1 cellular context compared by ENCODE assay signal in the genomic region with DNA sequence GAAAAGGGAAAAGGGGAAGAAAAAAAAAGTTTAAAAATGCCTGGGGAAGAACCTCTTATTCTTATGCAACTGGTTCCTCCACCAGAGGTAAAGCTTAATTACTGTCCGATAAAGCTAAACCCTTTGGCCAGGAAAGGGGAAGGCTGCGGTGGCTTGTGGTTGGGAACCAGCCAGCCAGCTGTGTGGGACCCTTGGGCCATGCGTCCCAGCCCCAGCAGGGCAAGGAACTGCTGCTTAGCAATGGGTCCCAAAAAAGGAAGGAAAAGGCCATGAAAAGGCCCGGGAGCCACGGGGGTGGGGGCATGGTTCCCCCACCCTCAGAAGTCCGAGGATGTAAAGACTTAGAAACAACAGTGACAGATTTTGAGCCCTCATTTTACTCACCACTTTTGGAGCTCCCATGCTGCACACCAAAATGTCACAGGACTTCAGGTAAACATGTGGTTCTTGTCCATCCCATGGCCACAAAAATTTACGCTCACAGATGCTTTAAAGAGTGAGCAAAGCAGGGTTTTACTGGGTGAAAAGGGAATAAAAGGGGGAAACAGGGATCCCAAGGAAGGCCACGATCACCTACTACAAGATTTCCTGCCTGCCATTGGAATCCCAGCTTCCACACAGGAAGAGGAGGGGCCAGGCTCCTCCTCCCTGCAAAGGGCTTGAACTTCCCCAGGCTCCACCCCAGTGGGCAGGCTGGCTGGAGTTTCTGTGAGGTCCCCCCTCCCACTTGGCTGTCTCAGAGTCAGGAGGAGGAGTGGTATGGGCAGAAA.
A peak's percentile ranks its signal among the peaks of the same experiment; 100 is the strongest.
TF ChIP-seq lines count a peak whose summit lies in the region.

No MANE protein-coding gene starts in this region.

TF ChIP-seq in HepG2, 621 proteins besides CTCF, POLR2A, EP300 and RAD21 (continued from another document and continues in another):
- TF ChIP-seq ZNF782 (CRISPR knock-in tag; IDR thresholded peaks at IDR 0.05; ENCODE audit: borderline replicate concordance) (no peak), RORA (CRISPR knock-in tag; IDR thresholded peaks at IDR 0.05) (no peak), NCOA5 (CRISPR knock-in tag; IDR thresholded peaks at IDR 0.05) (no peak), PRPF4 (IDR thresholded peaks at IDR 0.05; ENCODE audit: low read depth, low read length, poor library complexity, severe bottlenecking) (no peak), GTF2F1 (IDR thresholded peaks at IDR 0.05; ENCODE audit: low read length) (no peak), NPAS2 (CRISPR knock-in tag; IDR thresholded peaks at IDR 0.05; ENCODE audit: borderline replicate concordance) (no peak), ZNF34 (CRISPR knock-in tag; IDR thresholded peaks at IDR 0.05; ENCODE audit: borderline replicate concordance) (no peak), BHLHE40 (IDR thresholded peaks at IDR 0.05; ENCODE audit: low read length) (no peak), ZNF768 (CRISPR knock-in tag; IDR thresholded peaks at IDR 0.05) (no peak), CCAR2 (optimal IDR thresholded peaks at IDR 0.05; ENCODE audit: low read depth, low read length) (no peak), CREM (IDR thresholded peaks at IDR 0.05) (peak; percentile 33; the same call in 1 of the 2 replicates), CREM (CRISPR knock-in tag; IDR thresholded peaks at IDR 0.05) (no peak), NONO (IDR thresholded peaks at IDR 0.05) (no peak), NONO (CRISPR knock-in tag; conservative IDR thresholded peaks at IDR 0.05) (no peak), SP140L (CRISPR knock-in tag; IDR thresholded peaks at IDR 0.05; ENCODE audit: borderline replicate concordance) (no peak), NFRKB (IDR thresholded peaks at IDR 0.05) (no peak), ZNF792 (CRISPR knock-in tag; IDR thresholded peaks at IDR 0.05) (peak; percentile 62; the same call in 1 of the 2 replicates), ZNF441 (CRISPR knock-in tag; IDR thresholded peaks at IDR 0.05; ENCODE audit: borderline replicate concordance) (peak; percentile 92), ZNF33B (CRISPR knock-in tag; IDR thresholded peaks at IDR 0.05) (peak; percentile 46; the same call in 1 of the 2 replicates), YEATS4 (CRISPR knock-in tag; IDR thresholded peaks at IDR 0.05; ENCODE audit: borderline replicate concordance) (no peak; the same call in 1 of the 2 replicates), ARNTL (CRISPR knock-in tag; IDR thresholded peaks at IDR 0.05) (no peak), SAP130 (CRISPR knock-in tag; IDR thresholded peaks at IDR 0.05; ENCODE audit: low read depth) (peak; percentile 84), ERF (CRISPR knock-in tag; IDR thresholded peaks at IDR 0.05) (0 out of 2 replicates have a peak, but pooled peaks have one; percentile 31), NFKB2 (CRISPR knock-in tag; IDR thresholded peaks at IDR 0.05; ENCODE audit: borderline replicate concordance) (no peak), MATR3 (CRISPR knock-in tag; IDR thresholded peaks at IDR 0.05) (no peak), ZNF598 (CRISPR knock-in tag; IDR thresholded peaks at IDR 0.05; ENCODE audit: borderline replicate concordance) (peak; percentile 46; the same call in 1 of the 2 replicates), ZMYM4 (CRISPR knock-in tag; IDR thresholded peaks at IDR 0.05) (peak; percentile 94), ZNF33A (CRISPR knock-in tag; IDR thresholded peaks at IDR 0.05; ENCODE audit: borderline replicate concordance) (no peak), BCL6 (CRISPR knock-in tag; IDR thresholded peaks at IDR 0.05) (no peak)
- TF ChIP-seq, protein P1, sequence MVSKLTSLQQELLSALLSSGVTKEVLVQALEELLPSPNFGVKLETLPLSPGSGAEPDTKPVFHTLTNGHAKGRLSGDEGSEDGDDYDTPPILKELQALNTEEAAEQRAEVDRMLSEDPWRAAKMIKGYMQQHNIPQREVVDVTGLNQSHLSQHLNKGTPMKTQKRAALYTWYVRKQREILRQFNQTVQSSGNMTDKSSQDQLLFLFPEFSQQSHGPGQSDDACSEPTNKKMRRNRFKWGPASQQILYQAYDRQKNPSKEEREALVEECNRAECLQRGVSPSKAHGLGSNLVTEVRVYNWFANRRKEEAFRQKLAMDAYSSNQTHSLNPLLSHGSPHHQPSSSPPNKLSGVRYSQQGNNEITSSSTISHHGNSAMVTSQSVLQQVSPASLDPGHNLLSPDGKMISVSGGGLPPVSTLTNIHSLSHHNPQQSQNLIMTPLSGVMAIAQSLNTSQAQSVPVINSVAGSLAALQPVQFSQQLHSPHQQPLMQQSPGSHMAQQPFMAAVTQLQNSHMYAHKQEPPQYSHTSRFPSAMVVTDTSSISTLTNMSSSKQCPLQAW (CRISPR knock-in tag; IDR thresholded peaks at IDR 0.05) = no peak
- TF ChIP-seq, protein P2, sequence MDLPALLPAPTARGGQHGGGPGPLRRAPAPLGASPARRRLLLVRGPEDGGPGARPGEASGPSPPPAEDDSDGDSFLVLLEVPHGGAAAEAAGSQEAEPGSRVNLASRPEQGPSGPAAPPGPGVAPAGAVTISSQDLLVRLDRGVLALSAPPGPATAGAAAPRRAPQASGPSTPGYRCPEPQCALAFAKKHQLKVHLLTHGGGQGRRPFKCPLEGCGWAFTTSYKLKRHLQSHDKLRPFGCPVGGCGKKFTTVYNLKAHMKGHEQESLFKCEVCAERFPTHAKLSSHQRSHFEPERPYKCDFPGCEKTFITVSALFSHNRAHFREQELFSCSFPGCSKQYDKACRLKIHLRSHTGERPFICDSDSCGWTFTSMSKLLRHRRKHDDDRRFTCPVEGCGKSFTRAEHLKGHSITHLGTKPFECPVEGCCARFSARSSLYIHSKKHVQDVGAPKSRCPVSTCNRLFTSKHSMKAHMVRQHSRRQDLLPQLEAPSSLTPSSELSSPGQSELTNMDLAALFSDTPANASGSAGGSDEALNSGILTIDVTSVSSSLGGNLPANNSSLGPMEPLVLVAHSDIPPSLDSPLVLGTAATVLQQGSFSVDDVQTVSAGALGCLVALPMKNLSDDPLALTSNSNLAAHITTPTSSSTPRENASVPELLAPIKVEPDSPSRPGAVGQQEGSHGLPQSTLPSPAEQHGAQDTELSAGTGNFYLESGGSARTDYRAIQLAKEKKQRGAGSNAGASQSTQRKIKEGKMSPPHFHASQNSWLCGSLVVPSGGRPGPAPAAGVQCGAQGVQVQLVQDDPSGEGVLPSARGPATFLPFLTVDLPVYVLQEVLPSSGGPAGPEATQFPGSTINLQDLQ (CRISPR knock-in tag; IDR thresholded peaks at IDR 0.05) = no peak
- TF ChIP-seq, protein P3, sequence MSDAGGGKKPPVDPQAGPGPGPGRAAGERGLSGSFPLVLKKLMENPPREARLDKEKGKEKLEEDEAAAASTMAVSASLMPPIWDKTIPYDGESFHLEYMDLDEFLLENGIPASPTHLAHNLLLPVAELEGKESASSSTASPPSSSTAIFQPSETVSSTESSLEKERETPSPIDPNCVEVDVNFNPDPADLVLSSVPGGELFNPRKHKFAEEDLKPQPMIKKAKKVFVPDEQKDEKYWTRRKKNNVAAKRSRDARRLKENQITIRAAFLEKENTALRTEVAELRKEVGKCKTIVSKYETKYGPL (CRISPR knock-in tag; IDR thresholded peaks at IDR 0.05) = no peak
- TF ChIP-seq, protein P4, sequence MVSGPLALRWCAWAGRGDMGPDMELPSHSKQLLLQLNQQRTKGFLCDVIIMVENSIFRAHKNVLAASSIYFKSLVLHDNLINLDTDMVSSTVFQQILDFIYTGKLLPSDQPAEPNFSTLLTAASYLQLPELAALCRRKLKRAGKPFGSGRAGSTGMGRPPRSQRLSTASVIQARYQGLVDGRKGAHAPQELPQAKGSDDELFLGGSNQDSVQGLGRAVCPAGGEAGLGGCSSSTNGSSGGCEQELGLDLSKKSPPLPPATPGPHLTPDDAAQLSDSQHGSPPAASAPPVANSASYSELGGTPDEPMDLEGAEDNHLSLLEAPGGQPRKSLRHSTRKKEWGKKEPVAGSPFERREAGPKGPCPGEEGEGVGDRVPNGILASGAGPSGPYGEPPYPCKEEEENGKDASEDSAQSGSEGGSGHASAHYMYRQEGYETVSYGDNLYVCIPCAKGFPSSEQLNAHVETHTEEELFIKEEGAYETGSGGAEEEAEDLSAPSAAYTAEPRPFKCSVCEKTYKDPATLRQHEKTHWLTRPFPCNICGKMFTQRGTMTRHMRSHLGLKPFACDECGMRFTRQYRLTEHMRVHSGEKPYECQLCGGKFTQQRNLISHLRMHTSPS (CRISPR knock-in tag; IDR thresholded peaks at IDR 0.05; ENCODE audit: low read depth) = no peak
- TF ChIP-seq, protein P5, sequence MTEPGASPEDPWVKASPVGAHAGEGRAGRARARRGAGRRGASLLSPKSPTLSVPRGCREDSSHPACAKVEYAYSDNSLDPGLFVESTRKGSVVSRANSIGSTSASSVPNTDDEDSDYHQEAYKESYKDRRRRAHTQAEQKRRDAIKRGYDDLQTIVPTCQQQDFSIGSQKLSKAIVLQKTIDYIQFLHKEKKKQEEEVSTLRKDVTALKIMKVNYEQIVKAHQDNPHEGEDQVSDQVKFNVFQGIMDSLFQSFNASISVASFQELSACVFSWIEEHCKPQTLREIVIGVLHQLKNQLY (CRISPR knock-in tag; IDR thresholded peaks at IDR 0.05) = no peak
- TF ChIP-seq, protein P6, sequence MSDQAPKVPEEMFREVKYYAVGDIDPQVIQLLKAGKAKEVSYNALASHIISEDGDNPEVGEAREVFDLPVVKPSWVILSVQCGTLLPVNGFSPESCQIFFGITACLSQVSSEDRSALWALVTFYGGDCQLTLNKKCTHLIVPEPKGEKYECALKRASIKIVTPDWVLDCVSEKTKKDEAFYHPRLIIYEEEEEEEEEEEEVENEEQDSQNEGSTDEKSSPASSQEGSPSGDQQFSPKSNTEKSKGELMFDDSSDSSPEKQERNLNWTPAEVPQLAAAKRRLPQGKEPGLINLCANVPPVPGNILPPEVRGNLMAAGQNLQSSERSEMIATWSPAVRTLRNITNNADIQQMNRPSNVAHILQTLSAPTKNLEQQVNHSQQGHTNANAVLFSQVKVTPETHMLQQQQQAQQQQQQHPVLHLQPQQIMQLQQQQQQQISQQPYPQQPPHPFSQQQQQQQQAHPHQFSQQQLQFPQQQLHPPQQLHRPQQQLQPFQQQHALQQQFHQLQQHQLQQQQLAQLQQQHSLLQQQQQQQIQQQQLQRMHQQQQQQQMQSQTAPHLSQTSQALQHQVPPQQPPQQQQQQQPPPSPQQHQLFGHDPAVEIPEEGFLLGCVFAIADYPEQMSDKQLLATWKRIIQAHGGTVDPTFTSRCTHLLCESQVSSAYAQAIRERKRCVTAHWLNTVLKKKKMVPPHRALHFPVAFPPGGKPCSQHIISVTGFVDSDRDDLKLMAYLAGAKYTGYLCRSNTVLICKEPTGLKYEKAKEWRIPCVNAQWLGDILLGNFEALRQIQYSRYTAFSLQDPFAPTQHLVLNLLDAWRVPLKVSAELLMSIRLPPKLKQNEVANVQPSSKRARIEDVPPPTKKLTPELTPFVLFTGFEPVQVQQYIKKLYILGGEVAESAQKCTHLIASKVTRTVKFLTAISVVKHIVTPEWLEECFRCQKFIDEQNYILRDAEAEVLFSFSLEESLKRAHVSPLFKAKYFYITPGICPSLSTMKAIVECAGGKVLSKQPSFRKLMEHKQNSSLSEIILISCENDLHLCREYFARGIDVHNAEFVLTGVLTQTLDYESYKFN (CRISPR knock-in tag; conservative IDR thresholded peaks at IDR 0.05) = 0 out of 2 replicates have a peak, but pooled peaks have one; percentile 18
- TF ChIP-seq, protein P7, sequence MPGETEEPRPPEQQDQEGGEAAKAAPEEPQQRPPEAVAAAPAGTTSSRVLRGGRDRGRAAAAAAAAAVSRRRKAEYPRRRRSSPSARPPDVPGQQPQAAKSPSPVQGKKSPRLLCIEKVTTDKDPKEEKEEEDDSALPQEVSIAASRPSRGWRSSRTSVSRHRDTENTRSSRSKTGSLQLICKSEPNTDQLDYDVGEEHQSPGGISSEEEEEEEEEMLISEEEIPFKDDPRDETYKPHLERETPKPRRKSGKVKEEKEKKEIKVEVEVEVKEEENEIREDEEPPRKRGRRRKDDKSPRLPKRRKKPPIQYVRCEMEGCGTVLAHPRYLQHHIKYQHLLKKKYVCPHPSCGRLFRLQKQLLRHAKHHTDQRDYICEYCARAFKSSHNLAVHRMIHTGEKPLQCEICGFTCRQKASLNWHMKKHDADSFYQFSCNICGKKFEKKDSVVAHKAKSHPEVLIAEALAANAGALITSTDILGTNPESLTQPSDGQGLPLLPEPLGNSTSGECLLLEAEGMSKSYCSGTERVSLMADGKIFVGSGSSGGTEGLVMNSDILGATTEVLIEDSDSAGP (CRISPR knock-in tag; IDR thresholded peaks at IDR 0.05; ENCODE audit: borderline replicate concordance) = peak; percentile 23; the same call in 1 of the 2 replicates
- TF ChIP-seq, protein P8, sequence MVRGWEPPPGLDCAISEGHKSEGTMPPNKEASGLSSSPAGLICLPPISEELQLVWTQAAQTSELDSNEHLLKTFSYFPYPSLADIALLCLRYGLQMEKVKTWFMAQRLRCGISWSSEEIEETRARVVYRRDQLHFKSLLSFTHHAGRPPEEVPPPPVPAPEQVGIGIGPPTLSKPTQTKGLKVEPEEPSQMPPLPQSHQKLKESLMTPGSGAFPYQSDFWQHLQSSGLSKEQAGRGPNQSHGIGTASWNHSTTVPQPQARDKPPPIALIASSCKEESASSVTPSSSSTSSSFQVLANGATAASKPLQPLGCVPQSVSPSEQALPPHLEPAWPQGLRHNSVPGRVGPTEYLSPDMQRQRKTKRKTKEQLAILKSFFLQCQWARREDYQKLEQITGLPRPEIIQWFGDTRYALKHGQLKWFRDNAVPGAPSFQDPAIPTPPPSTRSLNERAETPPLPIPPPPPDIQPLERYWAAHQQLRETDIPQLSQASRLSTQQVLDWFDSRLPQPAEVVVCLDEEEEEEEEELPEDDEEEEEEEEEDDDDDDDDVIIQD (CRISPR knock-in tag; IDR thresholded peaks at IDR 0.05; ENCODE audit: low read depth) = peak; percentile 89; the same call in 1 of the 2 replicates
- TF ChIP-seq, protein P9, sequence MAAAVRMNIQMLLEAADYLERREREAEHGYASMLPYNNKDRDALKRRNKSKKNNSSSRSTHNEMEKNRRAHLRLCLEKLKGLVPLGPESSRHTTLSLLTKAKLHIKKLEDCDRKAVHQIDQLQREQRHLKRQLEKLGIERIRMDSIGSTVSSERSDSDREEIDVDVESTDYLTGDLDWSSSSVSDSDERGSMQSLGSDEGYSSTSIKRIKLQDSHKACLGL (CRISPR knock-in tag; IDR thresholded peaks at IDR 0.05) = 0 out of 2 replicates have a peak, but pooled peaks have one; percentile 37
- TF ChIP-seq, protein P10, sequence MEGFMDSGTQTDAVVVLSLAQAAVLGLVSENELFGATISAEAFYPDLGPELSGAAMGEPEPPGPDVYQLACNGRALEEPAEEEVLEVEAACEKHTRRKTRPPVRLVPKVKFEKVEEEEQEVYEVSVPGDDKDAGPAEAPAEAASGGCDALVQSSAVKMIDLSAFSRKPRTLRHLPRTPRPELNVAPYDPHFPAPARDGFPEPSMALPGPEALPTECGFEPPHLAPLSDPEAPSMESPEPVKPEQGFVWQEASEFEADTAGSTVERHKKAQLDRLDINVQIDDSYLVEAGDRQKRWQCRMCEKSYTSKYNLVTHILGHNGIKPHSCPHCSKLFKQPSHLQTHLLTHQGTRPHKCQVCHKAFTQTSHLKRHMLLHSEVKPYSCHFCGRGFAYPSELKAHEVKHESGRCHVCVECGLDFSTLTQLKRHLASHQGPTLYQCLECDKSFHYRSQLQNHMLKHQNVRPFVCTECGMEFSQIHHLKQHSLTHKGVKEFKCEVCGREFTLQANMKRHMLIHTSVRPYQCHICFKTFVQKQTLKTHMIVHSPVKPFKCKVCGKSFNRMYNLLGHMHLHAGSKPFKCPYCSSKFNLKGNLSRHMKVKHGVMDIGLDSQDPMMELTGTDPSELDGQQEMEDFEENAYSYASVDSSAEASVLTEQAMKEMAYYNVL (CRISPR knock-in tag; IDR thresholded peaks at IDR 0.05; ENCODE audit: borderline replicate concordance) = no peak
